Comparison of ENCODE assay signal across 1 cellular context in genomic region chr12:3748620-3749019, GRCh38.
TF ChIP-seq lines count a peak whose summit lies in the region.

No MANE protein-coding gene starts in this region.

TF ChIP-seq in H1, 55 proteins besides CTCF, POLR2A, EP300 and RAD21:
- TF ChIP-seq GABPA (IDR thresholded peaks at IDR 0.05; ENCODE audit: borderline replicate concordance, insufficient read depth, low read length) (no peak), MAX (IDR thresholded peaks at IDR 0.05) (no peak), FOSL1 (IDR thresholded peaks at IDR 0.05; ENCODE audit: insufficient read depth, low read depth, low read length) (no peak), RBBP5 (IDR thresholded peaks at IDR 0.05; ENCODE audit: borderline replicate concordance, low read depth, low read length) (no peak), TEAD4 (IDR thresholded peaks at IDR 0.05; ENCODE audit: low read depth, low read length) (no peak), BCL11A (IDR thresholded peaks at IDR 0.05; ENCODE audit: low read depth in 2 of 2, low read length in 2 of 2) (no peak), RXRA (IDR thresholded peaks at IDR 0.05; ENCODE audit: insufficient read depth, low read depth, low read length) (no peak), NANOG (IDR thresholded peaks at IDR 0.05; ENCODE audit: insufficient read depth, low read depth, low read length, poor library complexity, severe bottlenecking) (no peak), PHF8 (conservative IDR thresholded peaks at IDR 0.05; ENCODE audit: low read depth, low read length) (no peak), USF2 (IDR thresholded peaks at IDR 0.05; ENCODE audit: low read length) (no peak), CBX8 (IDR thresholded peaks at IDR 0.05; ENCODE audit: borderline replicate concordance, low read depth, low read length) (no peak), NRF1 (IDR thresholded peaks at IDR 0.05; ENCODE audit: low read depth, low read length) (no peak), KDM5A (IDR thresholded peaks at IDR 0.05; ENCODE audit: low read length) (no peak)
